1 cellular context compared by ENCODE assay signal in the genomic region with DNA sequence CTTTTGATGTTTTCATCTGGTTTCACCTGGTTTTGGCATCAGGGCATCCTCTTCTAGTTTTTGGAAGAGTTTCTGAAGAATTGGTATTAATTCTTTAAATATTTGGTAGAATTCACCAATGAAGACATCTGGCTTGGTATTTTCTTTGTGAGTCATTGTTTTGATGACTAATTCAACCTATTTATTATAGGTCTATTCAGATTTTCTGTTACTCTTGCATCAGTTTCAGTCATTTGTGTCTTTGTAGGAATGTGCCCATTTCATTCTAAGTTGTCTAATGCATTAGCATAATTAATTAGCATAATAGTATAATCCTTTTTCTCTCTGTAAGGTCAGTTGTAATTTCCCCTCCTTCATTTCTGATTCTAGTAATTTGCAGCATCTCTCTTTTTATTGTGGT.
TF ChIP-seq lines count a peak whose summit lies in the region.

No MANE protein-coding gene starts in this region.

TF ChIP-seq in GM12878, 131 proteins besides CTCF, POLR2A, EP300 and RAD21 (continued from another document):
- TF ChIP-seq FOS (IDR thresholded peaks at IDR 0.05; ENCODE audit: borderline replicate concordance, extremely low read depth, insufficient read length) (no peak), JUNB (IDR thresholded peaks at IDR 0.05) (peak; percentile 54)
- TF ChIP-seq, protein P1, sequence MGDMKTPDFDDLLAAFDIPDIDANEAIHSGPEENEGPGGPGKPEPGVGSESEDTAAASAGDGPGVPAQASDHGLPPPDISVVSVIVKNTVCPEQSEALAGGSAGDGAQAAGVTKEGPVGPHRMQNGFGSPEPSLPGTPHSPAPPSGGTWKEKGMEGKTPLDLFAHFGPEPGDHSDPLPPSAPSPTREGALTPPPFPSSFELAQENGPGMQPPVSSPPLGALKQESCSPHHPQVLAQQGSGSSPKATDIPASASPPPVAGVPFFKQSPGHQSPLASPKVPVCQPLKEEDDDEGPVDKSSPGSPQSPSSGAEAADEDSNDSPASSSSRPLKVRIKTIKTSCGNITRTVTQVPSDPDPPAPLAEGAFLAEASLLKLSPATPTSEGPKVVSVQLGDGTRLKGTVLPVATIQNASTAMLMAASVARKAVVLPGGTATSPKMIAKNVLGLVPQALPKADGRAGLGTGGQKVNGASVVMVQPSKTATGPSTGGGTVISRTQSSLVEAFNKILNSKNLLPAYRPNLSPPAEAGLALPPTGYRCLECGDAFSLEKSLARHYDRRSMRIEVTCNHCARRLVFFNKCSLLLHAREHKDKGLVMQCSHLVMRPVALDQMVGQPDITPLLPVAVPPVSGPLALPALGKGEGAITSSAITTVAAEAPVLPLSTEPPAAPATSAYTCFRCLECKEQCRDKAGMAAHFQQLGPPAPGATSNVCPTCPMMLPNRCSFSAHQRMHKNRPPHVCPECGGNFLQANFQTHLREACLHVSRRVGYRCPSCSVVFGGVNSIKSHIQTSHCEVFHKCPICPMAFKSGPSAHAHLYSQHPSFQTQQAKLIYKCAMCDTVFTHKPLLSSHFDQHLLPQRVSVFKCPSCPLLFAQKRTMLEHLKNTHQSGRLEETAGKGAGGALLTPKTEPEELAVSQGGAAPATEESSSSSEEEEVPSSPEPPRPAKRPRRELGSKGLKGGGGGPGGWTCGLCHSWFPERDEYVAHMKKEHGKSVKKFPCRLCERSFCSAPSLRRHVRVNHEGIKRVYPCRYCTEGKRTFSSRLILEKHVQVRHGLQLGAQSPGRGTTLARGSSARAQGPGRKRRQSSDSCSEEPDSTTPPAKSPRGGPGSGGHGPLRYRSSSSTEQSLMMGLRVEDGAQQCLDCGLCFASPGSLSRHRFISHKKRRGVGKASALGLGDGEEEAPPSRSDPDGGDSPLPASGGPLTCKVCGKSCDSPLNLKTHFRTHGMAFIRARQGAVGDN (IDR thresholded peaks at IDR 0.05): no peak
